In genomic region chr2:233385489-233386044, GRCh38 we compare ENCODE assay signal across 8 cellular contexts. TPM values are rescaled to one million over a fixed set of nuclear protein-coding genes. Genes with fewer than 3 reads are reported as not detected.
DNase-seq lines count a peak whose midpoint lies in the region; ATAC-seq and TF ChIP-seq lines count a peak whose summit lies in the region.

No MANE protein-coding gene starts in this region.

- peak; percentile 64 for ATAC-seq in CD8-positive, alpha-beta T cell
- peak; percentile 62 for ATAC-seq in GM19397 (IDR thresholded peaks at IDR 0.05; ENCODE audit: unreplicated experiment)
- peak; percentile 64 for ATAC-seq in HG03460 (IDR thresholded peaks at IDR 0.05; ENCODE audit: unreplicated experiment)
- peak; percentile 84 for ATAC-seq in stimulated activated effector memory CD8-positive, alpha-beta T cell treated with anti-CD3 and anti-CD28 coated beads, Interleukin-12 subunit alpha, Interleukin-12 subunit beta, amount 100 ng/mL, for 72 hours

- peak overlapping the region; percentile 96 for H3K27ac Mint-ChIP-seq in CD8-positive, alpha-beta T cell
- H3K27ac Mint-ChIP-seq in activated naive CD8-positive, alpha-beta T cell treated with anti-CD3 and anti-CD28 coated beads for 36 hours, result peak overlapping the region; percentile 92
- H3K27ac Mint-ChIP-seq in stimulated activated effector memory CD8-positive, alpha-beta T cell treated with anti-CD3 and anti-CD28 coated beads, Interleukin-12 subunit alpha, Interleukin-12 subunit beta, amount 100 ng/mL, for 72 hours, result peak overlapping the region; percentile 95

- no peaks in the 10 kb centered on the region for H3K9me3 Mint-ChIP-seq in CD8-positive, alpha-beta T cell
- peaks cover 5% of the 10 kb centered on the region for H3K9me3 Mint-ChIP-seq in activated naive CD8-positive, alpha-beta T cell treated with anti-CD3 and anti-CD28 coated beads for 36 hours
- H3K9me3 Mint-ChIP-seq in stimulated activated effector memory CD8-positive, alpha-beta T cell treated with anti-CD3 and anti-CD28 coated beads, Interleukin-12 subunit alpha, Interleukin-12 subunit beta, amount 100 ng/mL, for 72 hours, result no peaks in the 10 kb centered on the region

- no peak overlapping the region for H2AFZ ChIP-seq in mammary epithelial cell (ENCODE audit: low read depth, low read length)

- H3K27ac ChIP-seq in CD8-positive, alpha-beta T cell (ENCODE audit: low read depth, low read length), result peak overlapping the region; percentile 25
- H3K27ac ChIP-seq in mammary epithelial cell (ENCODE audit: insufficient read depth, low read depth, low read length), result no peak overlapping the region

- TF ChIP-seq CTCF in CD8-positive, alpha-beta T cell (IDR thresholded peaks at IDR 0.05), result no peak
- no peak for TF ChIP-seq CTCF in mammary epithelial cell (conservative IDR thresholded peaks at IDR 0.05 in 1 of 2, IDR thresholded peaks at IDR 0.05 in 1 of 2; ENCODE audit: extremely low read depth in 1 of 2, insufficient read depth in 1 of 2, low read depth in 1 of 2, low read length in 2 of 2)

- in situ Hi-C loops in mammary epithelial cell (cut with MboI; ENCODE audit: low sequenced_read_pairs in 2 of 2), result no loop called here

- peaks cover 6% of the 10 kb centered on the region for H3K36me3 ChIP-seq in CD8-positive, alpha-beta T cell (ENCODE audit: insufficient read depth, low read length)
- no peaks in the 10 kb centered on the region for H3K36me3 ChIP-seq in mammary epithelial cell (ENCODE audit: insufficient read depth, low read length)

- H3K4me3 Mint-ChIP-seq in CD8-positive, alpha-beta T cell, result peak overlapping the region; percentile 75
- peak overlapping the region; percentile 69 for H3K4me3 Mint-ChIP-seq in activated naive CD8-positive, alpha-beta T cell treated with anti-CD3 and anti-CD28 coated beads for 36 hours
- H3K4me3 Mint-ChIP-seq in stimulated activated effector memory CD8-positive, alpha-beta T cell treated with anti-CD3 and anti-CD28 coated beads, Interleukin-12 subunit alpha, Interleukin-12 subunit beta, amount 100 ng/mL, for 72 hours, result peak overlapping the region; percentile 67

- H3K4me1 ChIP-seq in CD8-positive, alpha-beta T cell (ENCODE audit: insufficient read depth, low read length), result peaks cover 88% of the 10 kb centered on the region
- peaks cover 13% of the 10 kb centered on the region for H3K4me1 ChIP-seq in mammary epithelial cell (ENCODE audit: insufficient read depth, low read length)

- 98% methylated on average over 14 of the region's 14 CpGs for WGBS in mammary epithelial cell (ENCODE audit: low coverage, missing lambda C conversion rate)

- dilution Hi-C loops in mammary epithelial cell (cut with HindIII; ENCODE audit: low sequenced_read_pairs), result loop anchor here (5.0 kb wide), 1 partner anchor 38 kb away; no protein-coding TSS in a partner anchor

- no peaks in the 10 kb centered on the region for H3K27me3 ChIP-seq in CD8-positive, alpha-beta T cell (ENCODE audit: insufficient read depth, low read length)
- no peaks in the 10 kb centered on the region for H3K27me3 ChIP-seq in mammary epithelial cell (ENCODE audit: insufficient read depth, low read length)

- intact Hi-C loops in CD8-positive, alpha-beta T cell (cut with DNase I, micrococcal nuclease), result loop anchor here (2.0 kb wide), 3 partner anchors 15 to 31 kb away; partner anchors contain the start of gene DGKD (in 1 of the 2)
- intact Hi-C loops in mammary epithelial cell (cut with micrococcal nuclease), result no loop called here

- H3K4me3 ChIP-seq in CD8-positive, alpha-beta T cell (ENCODE audit: low read depth, low read length), result no peak overlapping the region
- no peak overlapping the region for H3K4me3 ChIP-seq in mammary epithelial cell (replicated peaks in 1 of 3; ENCODE audit: insufficient read depth in 1 of 3, low read depth in 2 of 3, low read length in 3 of 3)

- peaks cover 45% of the 10 kb centered on the region for H3K79me2 ChIP-seq in mammary epithelial cell (ENCODE audit: insufficient read depth, low read length)

- H3K36me3 Mint-ChIP-seq in CD8-positive, alpha-beta T cell, result peaks cover 22% of the 10 kb centered on the region
- H3K36me3 Mint-ChIP-seq in activated naive CD8-positive, alpha-beta T cell treated with anti-CD3 and anti-CD28 coated beads for 36 hours, result peaks cover 70% of the 10 kb centered on the region
- peaks cover 36% of the 10 kb centered on the region for H3K36me3 Mint-ChIP-seq in stimulated activated effector memory CD8-positive, alpha-beta T cell treated with anti-CD3 and anti-CD28 coated beads, Interleukin-12 subunit alpha, Interleukin-12 subunit beta, amount 100 ng/mL, for 72 hours

- H3K4me1 Mint-ChIP-seq in CD8-positive, alpha-beta T cell (ENCODE audit: low read depth), result peaks cover 91% of the 10 kb centered on the region
- H3K4me1 Mint-ChIP-seq in activated naive CD8-positive, alpha-beta T cell treated with anti-CD3 and anti-CD28 coated beads for 36 hours, result peaks cover 81% of the 10 kb centered on the region
- H3K4me1 Mint-ChIP-seq in stimulated activated effector memory CD8-positive, alpha-beta T cell treated with anti-CD3 and anti-CD28 coated beads, Interleukin-12 subunit alpha, Interleukin-12 subunit beta, amount 100 ng/mL, for 72 hours, result peaks cover 76% of the 10 kb centered on the region

- H3K9me3 ChIP-seq in CD8-positive, alpha-beta T cell (ENCODE audit: low read length), result no peaks in the 10 kb centered on the region
- no peaks in the 10 kb centered on the region for H3K9me3 ChIP-seq in mammary epithelial cell (replicated peaks; ENCODE audit: insufficient read depth, low read length)

- H3K4me2 ChIP-seq in mammary epithelial cell (ENCODE audit: insufficient read depth, low read depth, low read length), result no peak overlapping the region

- H4K20me1 ChIP-seq in mammary epithelial cell (ENCODE audit: insufficient read depth, low read length), result no peaks in the 10 kb centered on the region

- H3K27me3 Mint-ChIP-seq in CD8-positive, alpha-beta T cell (ENCODE audit: low read depth), result no peaks in the 10 kb centered on the region
- H3K27me3 Mint-ChIP-seq in activated naive CD8-positive, alpha-beta T cell treated with anti-CD3 and anti-CD28 coated beads for 36 hours, result no peaks in the 10 kb centered on the region

- POLR2A ChIA-PET in CD8-positive, alpha-beta T cell (lab: Charles Lee), result interaction anchor here (0.7 to 1.6 kb wide), 11 partner anchors 8 to 181 kb away, joined by 3 to 6 read pairs (median 3); partner anchors contain the start of genes DGKD and USP40

- DNase-seq in CD8-positive, alpha-beta T cell, result peak; percentile 12 to 74 (median 58)
- peak; percentile 57 for DNase-seq in activated naive CD8-positive, alpha-beta T cell treated with anti-CD3 and anti-CD28 coated beads for 36 hours
- peak; percentile 25 to 73 for DNase-seq in stimulated activated effector memory CD8-positive, alpha-beta T cell treated with anti-CD3 and anti-CD28 coated beads, Interleukin-12 subunit alpha, Interleukin-12 subunit beta, amount 100 ng/mL, for 72 hours (ENCODE audit: low spot score in 2 of 2)
- no peak for DNase-seq in mammary epithelial cell
- no peak for DNase-seq in NCI-H128 (lab: John Stamatoyannopoulos, UW; ENCODE audit: unreplicated experiment)
- DNase-seq in NCI-H748 (lab: John Stamatoyannopoulos, UW; ENCODE audit: unreplicated experiment), result no peak

- no TSS peak for BruUV-seq in mammary epithelial cell (replicated peaks; lab: Mats Ljungman, UMichigan)

- no peak overlapping the region for H3K9ac ChIP-seq in mammary epithelial cell (ENCODE audit: insufficient read depth, low read length)

- CTCF ChIA-PET in CD8-positive, alpha-beta T cell (lab: Charles Lee), result interaction anchor here (1.2 to 8.4 kb wide), 5 partner anchors 12 to 108 kb away, joined by 3 to 65 read pairs (median 4); no protein-coding TSS in a partner anchor
- CTCF ChIA-PET in mammary epithelial cell (lab: Charles Lee; ENCODE audit: low non-redundant PET), result no interaction called here

RNA-seq across cellular contexts. Expression of gene DGKD, which starts 31.3 kb away (rescaled TPM):
- total RNA-seq in CD8-positive, alpha-beta T cell, result 100 to 1,000 TPM; 209 to 244 TPM
- total RNA-seq in activated naive CD8-positive, alpha-beta T cell treated with anti-CD3 and anti-CD28 coated beads for 36 hours, result 10 to 100 TPM; 63.2 to 76.0 TPM
- total RNA-seq in mammary epithelial cell, result 10 to 100 TPM in 1 of 2 donors, 1 to 10 TPM in 1; 9.2 to 17.1 TPM
- 6.3 TPM for polyA plus RNA-seq in mammary epithelial cell
- 55.2 TPM for polyA minus RNA-seq in mammary epithelial cell

Comparison
In these comparisons a context has a peak if more than half of its experiments do, and no peak if none do; other contexts are left out.
1. DNase-seq: peak in CD8-positive, alpha-beta T cell (7 of 7), activated naive CD8-positive, alpha-beta T cell treated with anti-CD3 and anti-CD28 coated beads for 36 hours (single experiment) and stimulated activated effector memory CD8-positive, alpha-beta T cell treated with anti-CD3 and anti-CD28 coated beads, Interleukin-12 subunit alpha, Interleukin-12 subunit beta, amount 100 ng/mL, for 72 hours (2 of 2); none in mammary epithelial cell (single experiment), NCI-H128 (single experiment) and NCI-H748 (single experiment).
2. Peak in every context shown above with its lines, with median percentiles within 50 percentile points of each other: ATAC-seq, H3K27ac Mint-ChIP-seq and H3K4me3 Mint-ChIP-seq.